ENCODE assay signal across 3 cellular contexts in genomic region chr16:5093081-5093480, GRCh38. TPM values are rescaled to one million over a fixed set of nuclear protein-coding genes. Genes with fewer than 3 reads are reported as not detected.
"Had no signal": no experiment of that assay in that cellular context is flagged by ENCODE, and none has a peak within 500 bp of the region (broad histone marks: within the 10 kb centered on the region; RNA-seq: fewer than 3 reads in every experiment).

No MANE protein-coding gene starts in this region.

RNA-seq across cellular contexts. Expression of gene C16orf89, which starts 27.3 kb away (rescaled TPM):
- total RNA-seq: LHCN-M2, MCF 10A, NCI-H460 had no signal
